1 cellular context compared by ENCODE assay signal in the genomic region with DNA sequence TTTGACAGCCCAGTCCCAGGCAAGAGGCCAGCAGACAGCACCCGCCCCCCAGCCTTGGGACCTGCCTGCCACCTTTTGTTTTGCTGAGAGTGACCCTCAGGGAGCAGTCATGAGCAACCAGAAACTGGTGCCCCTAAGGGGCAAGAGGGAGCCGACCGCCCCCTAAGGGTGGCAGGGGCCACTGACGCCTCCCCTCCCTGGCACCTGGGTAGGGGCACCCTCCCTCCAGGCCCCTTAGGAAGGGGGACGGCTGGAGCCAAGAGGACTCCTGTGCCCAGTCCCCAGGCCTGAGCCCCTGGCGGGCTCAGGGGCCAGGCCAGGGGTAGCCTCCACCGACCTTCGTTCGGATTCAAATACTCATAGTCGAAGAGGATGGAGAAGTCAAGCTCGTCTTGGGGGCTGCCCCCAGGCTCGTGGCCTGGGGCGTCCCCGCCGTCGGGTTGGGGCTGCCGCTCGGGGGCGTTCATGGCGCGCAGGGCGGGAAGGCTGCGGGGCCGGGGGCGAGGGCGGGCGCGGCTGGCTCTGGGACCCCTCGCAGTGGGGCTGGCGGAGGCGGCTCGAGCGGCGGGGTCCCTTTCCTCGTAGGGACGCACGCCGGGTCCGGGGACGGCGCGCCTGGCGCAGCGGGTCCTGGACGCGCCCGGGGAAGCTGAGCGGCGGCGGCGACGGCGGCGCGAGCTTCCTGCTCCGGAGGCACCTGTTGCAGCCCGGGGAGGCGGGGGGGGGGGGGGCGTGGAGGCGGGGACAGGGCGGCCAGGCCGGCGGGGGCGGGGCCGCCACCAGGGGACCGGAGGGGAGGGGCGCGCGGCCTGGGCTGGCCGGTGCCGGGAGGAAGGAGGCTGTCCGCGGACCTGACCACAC.
A peak's percentile ranks its signal among the peaks of the same experiment; 100 is the strongest.
TF ChIP-seq lines count a peak whose summit lies in the region.

A gene (minus strand): TSS at position 687 of the 861 bp plus-strand sequence. CDS start 220 bp downstream, at position 467.

TF ChIP-seq in HepG2, 621 proteins besides CTCF, POLR2A, EP300 and RAD21 (continued from another document and continues in another):
- TF ChIP-seq, protein P1, sequence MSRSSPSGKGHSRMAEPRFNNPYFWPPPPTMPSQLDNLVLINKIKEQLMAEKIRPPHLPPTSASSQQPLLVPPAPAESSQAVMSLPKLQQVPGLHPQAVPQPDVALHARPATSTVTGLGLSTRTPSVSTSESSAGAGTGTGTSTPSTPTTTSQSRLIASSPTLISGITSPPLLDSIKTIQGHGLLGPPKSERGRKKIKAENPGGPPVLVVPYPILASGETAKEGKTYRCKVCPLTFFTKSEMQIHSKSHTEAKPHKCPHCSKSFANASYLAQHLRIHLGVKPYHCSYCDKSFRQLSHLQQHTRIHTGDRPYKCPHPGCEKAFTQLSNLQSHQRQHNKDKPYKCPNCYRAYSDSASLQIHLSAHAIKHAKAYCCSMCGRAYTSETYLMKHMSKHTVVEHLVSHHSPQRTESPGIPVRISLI (CRISPR knock-in tag; IDR thresholded peaks at IDR 0.05; ENCODE audit: borderline replicate concordance): no peak
- TF ChIP-seq NKX3-1 (CRISPR knock-in tag; IDR thresholded peaks at IDR 0.05) (no peak), KLF16 (CRISPR knock-in tag; IDR thresholded peaks at IDR 0.05) (no peak), ZNF3 (CRISPR knock-in tag; IDR thresholded peaks at IDR 0.05) (no peak), ZNF282 (IDR thresholded peaks at IDR 0.05; ENCODE audit: partially characterized antibody) (no peak), GZF1 (CRISPR knock-in tag; IDR thresholded peaks at IDR 0.05) (no peak), SNAPC2 (CRISPR knock-in tag; IDR thresholded peaks at IDR 0.05) (no peak), ZNF777 (CRISPR knock-in tag; IDR thresholded peaks at IDR 0.05) (peak; percentile 98), KAT8 (CRISPR knock-in tag; IDR thresholded peaks at IDR 0.05) (no peak), ZNF781 (CRISPR knock-in tag; IDR thresholded peaks at IDR 0.05; ENCODE audit: borderline replicate concordance, not compliant biosample characterization) (peak; percentile 42), SOX13 (IDR thresholded peaks at IDR 0.05) (no peak), SOX13 (CRISPR knock-in tag; conservative IDR thresholded peaks at IDR 0.05 in 1 of 2, IDR thresholded peaks at IDR 0.05 in 1 of 2) (no peak; a peak in 1 of 4 replicates), MATR3 (CRISPR knock-in tag; IDR thresholded peaks at IDR 0.05) (no peak), DPF2 (CRISPR knock-in tag; IDR thresholded peaks at IDR 0.05; ENCODE audit: borderline replicate concordance, low read depth) (no peak), GATAD2A (CRISPR knock-in tag; IDR thresholded peaks at IDR 0.05) (no peak), ZNF775 (CRISPR knock-in tag; IDR thresholded peaks at IDR 0.05; ENCODE audit: borderline replicate concordance) (no peak), ZNF547 (CRISPR knock-in tag; IDR thresholded peaks at IDR 0.05) (no peak), ZKSCAN8 (CRISPR knock-in tag; IDR thresholded peaks at IDR 0.05; ENCODE audit: borderline replicate concordance) (no peak), ZNF343 (CRISPR knock-in tag; IDR thresholded peaks at IDR 0.05) (no peak), ZNF737 (CRISPR knock-in tag; IDR thresholded peaks at IDR 0.05; ENCODE audit: borderline replicate concordance) (no peak), ZNF788 (CRISPR knock-in tag; IDR thresholded peaks at IDR 0.05; ENCODE audit: borderline replicate concordance) (no peak), ZNF354B (CRISPR knock-in tag; IDR thresholded peaks at IDR 0.05) (no peak), STAT5B (CRISPR knock-in tag; IDR thresholded peaks at IDR 0.05) (peak; percentile 46; the same call in 1 of the 2 replicates), MED1 (CRISPR knock-in tag; IDR thresholded peaks at IDR 0.05) (no peak), ZBTB7B (CRISPR knock-in tag; IDR thresholded peaks at IDR 0.05) (0 out of 2 replicates have a peak, but pooled peaks have one; percentile 19), TBX2 (CRISPR knock-in tag; IDR thresholded peaks at IDR 0.05; ENCODE audit: borderline replicate concordance) (peak; percentile 3; the same call in 1 of the 2 replicates), SMARCC2 (IDR thresholded peaks at IDR 0.05) (no peak), RORA (CRISPR knock-in tag; IDR thresholded peaks at IDR 0.05) (no peak), ZNF761 (CRISPR knock-in tag; conservative IDR thresholded peaks at IDR 0.05) (no peak), LCORL (IDR thresholded peaks at IDR 0.05) (no peak), LCORL (CRISPR knock-in tag; IDR thresholded peaks at IDR 0.05) (no peak), HES4 (CRISPR knock-in tag; IDR thresholded peaks at IDR 0.05; ENCODE audit: borderline replicate concordance) (no peak; the same call in none of the 2 replicates), FLYWCH1 (CRISPR knock-in tag; IDR thresholded peaks at IDR 0.05) (no peak), SOX6 (IDR thresholded peaks at IDR 0.05) (no peak), SOX6 (CRISPR knock-in tag; IDR thresholded peaks at IDR 0.05) (no peak), ZNF256 (CRISPR knock-in tag; conservative IDR thresholded peaks at IDR 0.05) (no peak), KDM5B (CRISPR knock-in tag; IDR thresholded peaks at IDR 0.05; ENCODE audit: borderline replicate concordance) (0 out of 2 replicates have a peak, but pooled peaks have one; percentile 44), SMAD1 (CRISPR knock-in tag; IDR thresholded peaks at IDR 0.05; ENCODE audit: borderline replicate concordance, low read depth) (0 out of 2 replicates have a peak, but pooled peaks have one; percentile 33), ZNF776 (CRISPR knock-in tag; IDR thresholded peaks at IDR 0.05) (no peak; the same call in 1 of the 2 replicates)
- TF ChIP-seq, protein P2, sequence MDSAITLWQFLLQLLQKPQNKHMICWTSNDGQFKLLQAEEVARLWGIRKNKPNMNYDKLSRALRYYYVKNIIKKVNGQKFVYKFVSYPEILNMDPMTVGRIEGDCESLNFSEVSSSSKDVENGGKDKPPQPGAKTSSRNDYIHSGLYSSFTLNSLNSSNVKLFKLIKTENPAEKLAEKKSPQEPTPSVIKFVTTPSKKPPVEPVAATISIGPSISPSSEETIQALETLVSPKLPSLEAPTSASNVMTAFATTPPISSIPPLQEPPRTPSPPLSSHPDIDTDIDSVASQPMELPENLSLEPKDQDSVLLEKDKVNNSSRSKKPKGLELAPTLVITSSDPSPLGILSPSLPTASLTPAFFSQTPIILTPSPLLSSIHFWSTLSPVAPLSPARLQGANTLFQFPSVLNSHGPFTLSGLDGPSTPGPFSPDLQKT (CRISPR knock-in tag; IDR thresholded peaks at IDR 0.05; ENCODE audit: borderline replicate concordance): no peak
- TF ChIP-seq, protein P3, sequence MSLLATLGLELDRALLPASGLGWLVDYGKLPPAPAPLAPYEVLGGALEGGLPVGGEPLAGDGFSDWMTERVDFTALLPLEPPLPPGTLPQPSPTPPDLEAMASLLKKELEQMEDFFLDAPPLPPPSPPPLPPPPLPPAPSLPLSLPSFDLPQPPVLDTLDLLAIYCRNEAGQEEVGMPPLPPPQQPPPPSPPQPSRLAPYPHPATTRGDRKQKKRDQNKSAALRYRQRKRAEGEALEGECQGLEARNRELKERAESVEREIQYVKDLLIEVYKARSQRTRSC (CRISPR knock-in tag; IDR thresholded peaks at IDR 0.05; ENCODE audit: low read depth): no peak
- TF ChIP-seq, protein P4, sequence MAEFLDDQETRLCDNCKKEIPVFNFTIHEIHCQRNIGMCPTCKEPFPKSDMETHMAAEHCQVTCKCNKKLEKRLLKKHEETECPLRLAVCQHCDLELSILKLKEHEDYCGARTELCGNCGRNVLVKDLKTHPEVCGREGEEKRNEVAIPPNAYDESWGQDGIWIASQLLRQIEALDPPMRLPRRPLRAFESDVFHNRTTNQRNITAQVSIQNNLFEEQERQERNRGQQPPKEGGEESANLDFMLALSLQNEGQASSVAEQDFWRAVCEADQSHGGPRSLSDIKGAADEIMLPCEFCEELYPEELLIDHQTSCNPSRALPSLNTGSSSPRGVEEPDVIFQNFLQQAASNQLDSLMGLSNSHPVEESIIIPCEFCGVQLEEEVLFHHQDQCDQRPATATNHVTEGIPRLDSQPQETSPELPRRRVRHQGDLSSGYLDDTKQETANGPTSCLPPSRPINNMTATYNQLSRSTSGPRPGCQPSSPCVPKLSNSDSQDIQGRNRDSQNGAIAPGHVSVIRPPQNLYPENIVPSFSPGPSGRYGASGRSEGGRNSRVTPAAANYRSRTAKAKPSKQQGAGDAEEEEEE (CRISPR knock-in tag; IDR thresholded peaks at IDR 0.05; ENCODE audit: borderline replicate concordance): no peak
- TF ChIP-seq, protein P5, sequence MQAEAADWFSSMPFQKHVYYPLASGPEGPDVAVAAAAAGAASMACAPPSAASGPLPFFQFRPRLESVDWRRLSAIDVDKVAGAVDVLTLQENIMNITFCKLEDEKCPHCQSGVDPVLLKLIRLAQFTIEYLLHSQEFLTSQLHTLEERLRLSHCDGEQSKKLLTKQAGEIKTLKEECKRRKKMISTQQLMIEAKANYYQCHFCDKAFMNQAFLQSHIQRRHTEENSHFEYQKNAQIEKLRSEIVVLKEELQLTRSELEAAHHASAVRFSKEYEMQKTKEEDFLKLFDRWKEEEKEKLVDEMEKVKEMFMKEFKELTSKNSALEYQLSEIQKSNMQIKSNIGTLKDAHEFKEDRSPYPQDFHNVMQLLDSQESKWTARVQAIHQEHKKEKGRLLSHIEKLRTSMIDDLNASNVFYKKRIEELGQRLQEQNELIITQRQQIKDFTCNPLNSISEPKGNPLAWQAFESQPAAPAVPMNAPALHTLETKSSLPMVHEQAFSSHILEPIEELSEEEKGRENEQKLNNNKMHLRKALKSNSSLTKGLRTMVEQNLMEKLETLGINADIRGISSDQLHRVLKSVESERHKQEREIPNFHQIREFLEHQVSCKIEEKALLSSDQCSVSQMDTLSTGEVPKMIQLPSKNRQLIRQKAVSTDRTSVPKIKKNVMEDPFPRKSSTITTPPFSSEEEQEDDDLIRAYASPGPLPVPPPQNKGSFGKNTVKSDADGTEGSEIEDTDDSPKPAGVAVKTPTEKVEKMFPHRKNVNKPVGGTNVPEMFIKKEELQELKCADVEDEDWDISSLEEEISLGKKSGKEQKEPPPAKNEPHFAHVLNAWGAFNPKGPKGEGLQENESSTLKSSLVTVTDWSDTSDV (CRISPR knock-in tag; IDR thresholded peaks at IDR 0.05): no peak
- TF ChIP-seq, protein P6, sequence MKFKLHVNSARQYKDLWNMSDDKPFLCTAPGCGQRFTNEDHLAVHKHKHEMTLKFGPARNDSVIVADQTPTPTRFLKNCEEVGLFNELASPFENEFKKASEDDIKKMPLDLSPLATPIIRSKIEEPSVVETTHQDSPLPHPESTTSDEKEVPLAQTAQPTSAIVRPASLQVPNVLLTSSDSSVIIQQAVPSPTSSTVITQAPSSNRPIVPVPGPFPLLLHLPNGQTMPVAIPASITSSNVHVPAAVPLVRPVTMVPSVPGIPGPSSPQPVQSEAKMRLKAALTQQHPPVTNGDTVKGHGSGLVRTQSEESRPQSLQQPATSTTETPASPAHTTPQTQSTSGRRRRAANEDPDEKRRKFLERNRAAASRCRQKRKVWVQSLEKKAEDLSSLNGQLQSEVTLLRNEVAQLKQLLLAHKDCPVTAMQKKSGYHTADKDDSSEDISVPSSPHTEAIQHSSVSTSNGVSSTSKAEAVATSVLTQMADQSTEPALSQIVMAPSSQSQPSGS (CRISPR knock-in tag; IDR thresholded peaks at IDR 0.05): no peak
- TF ChIP-seq, protein P7, sequence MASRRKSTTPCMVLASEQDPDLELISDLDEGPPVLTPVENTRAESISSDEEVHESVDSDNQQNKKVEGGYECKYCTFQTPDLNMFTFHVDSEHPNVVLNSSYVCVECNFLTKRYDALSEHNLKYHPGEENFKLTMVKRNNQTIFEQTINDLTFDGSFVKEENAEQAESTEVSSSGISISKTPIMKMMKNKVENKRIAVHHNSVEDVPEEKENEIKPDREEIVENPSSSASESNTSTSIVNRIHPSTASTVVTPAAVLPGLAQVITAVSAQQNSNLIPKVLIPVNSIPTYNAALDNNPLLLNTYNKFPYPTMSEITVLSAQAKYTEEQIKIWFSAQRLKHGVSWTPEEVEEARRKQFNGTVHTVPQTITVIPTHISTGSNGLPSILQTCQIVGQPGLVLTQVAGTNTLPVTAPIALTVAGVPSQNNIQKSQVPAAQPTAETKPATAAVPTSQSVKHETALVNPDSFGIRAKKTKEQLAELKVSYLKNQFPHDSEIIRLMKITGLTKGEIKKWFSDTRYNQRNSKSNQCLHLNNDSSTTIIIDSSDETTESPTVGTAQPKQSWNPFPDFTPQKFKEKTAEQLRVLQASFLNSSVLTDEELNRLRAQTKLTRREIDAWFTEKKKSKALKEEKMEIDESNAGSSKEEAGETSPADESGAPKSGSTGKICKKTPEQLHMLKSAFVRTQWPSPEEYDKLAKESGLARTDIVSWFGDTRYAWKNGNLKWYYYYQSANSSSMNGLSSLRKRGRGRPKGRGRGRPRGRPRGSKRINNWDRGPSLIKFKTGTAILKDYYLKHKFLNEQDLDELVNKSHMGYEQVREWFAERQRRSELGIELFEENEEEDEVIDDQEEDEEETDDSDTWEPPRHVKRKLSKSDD (CRISPR knock-in tag; IDR thresholded peaks at IDR 0.05; ENCODE audit: low read depth): no peak
- TF ChIP-seq, protein P8, sequence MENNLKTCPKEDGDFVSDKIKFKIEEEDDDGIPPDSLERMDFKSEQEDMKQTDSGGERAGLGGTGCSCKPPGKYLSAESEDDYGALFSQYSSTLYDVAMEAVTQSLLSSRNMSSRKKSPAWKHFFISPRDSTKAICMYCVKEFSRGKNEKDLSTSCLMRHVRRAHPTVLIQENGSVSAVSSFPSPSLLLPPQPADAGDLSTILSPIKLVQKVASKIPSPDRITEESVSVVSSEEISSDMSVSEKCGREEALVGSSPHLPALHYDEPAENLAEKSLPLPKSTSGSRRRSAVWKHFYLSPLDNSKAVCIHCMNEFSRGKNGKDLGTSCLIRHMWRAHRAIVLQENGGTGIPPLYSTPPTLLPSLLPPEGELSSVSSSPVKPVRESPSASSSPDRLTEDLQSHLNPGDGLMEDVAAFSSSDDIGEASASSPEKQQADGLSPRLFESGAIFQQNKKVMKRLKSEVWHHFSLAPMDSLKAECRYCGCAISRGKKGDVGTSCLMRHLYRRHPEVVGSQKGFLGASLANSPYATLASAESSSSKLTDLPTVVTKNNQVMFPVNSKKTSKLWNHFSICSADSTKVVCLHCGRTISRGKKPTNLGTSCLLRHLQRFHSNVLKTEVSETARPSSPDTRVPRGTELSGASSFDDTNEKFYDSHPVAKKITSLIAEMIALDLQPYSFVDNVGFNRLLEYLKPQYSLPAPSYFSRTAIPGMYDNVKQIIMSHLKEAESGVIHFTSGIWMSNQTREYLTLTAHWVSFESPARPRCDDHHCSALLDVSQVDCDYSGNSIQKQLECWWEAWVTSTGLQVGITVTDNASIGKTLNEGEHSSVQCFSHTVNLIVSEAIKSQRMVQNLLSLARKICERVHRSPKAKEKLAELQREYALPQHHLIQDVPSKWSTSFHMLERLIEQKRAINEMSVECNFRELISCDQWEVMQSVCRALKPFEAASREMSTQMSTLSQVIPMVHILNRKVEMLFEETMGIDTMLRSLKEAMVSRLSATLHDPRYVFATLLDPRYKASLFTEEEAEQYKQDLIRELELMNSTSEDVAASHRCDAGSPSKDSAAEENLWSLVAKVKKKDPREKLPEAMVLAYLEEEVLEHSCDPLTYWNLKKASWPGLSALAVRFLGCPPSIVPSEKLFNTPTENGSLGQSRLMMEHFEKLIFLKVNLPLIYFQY (CRISPR knock-in tag; IDR thresholded peaks at IDR 0.05; ENCODE audit: borderline replicate concordance): no peak; the same call in 1 of the 2 replicates
- TF ChIP-seq, protein P9, sequence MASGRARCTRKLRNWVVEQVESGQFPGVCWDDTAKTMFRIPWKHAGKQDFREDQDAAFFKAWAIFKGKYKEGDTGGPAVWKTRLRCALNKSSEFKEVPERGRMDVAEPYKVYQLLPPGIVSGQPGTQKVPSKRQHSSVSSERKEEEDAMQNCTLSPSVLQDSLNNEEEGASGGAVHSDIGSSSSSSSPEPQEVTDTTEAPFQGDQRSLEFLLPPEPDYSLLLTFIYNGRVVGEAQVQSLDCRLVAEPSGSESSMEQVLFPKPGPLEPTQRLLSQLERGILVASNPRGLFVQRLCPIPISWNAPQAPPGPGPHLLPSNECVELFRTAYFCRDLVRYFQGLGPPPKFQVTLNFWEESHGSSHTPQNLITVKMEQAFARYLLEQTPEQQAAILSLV (CRISPR knock-in tag; IDR thresholded peaks at IDR 0.05; ENCODE audit: borderline replicate concordance): no peak
